ENCODE assay signal across 31 cellular contexts in the genomic region with DNA sequence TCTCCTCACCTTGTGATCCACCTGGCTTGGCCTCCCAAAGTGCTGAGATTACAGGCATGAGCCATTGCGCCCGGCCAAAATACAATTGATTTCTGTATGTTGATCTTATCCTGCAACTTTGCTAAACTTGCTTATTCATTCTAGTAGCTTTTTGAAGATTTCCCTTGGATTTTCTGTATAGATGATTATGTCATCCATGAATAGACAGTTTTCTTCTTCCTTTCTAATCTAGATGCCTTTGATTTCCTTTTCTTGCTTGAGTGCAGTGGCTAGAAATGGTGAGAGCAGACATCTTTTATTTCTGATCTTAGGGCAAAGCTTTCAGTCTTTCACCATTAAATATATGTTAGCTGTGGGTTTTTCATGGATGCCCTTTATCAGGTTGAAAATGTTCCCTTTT.
"Had no signal": no experiment of that assay in that cellular context is flagged by ENCODE, and none has a peak within 500 bp of the region (broad histone marks: within the 10 kb centered on the region; RNA-seq: fewer than 3 reads in every experiment).

No MANE protein-coding gene starts in this region.

- H2AFZ ChIP-seq: neural progenitor cell had no signal

- H3K9me3 Mint-ChIP-seq: immature natural killer cell; naive thymus-derived CD8-positive, alpha-beta T cell; nephron progenitor cell; neural progenitor cell; stimulated activated memory B cell treated with anti-CD40 and anti-IgM and Interleukin-4, amounts not matched to agents 10 μg/mL and 1 μg/mL and 100 μg/mL, for 72 hours; stimulated activated naive CD8-positive, alpha-beta T cell treated with anti-CD3 and anti-CD28 coated beads, Interleukin-15, amount 100 ng/mL, for 72 hours; type B pancreatic cell had no signal

- H3K36me3 ChIP-seq: left lung, lower lobe of right lung, neural progenitor cell, neutrophil, ovary, prostate gland, sigmoid colon, tibial nerve, uterus had no signal

- DNase-seq: hypothalamus; immature natural killer cell; kidney; left colon; left lung; lower lobe of right lung; mammary epithelial cell; mesenchymal stem cell; naive thymus-derived CD8-positive, alpha-beta T cell; nephron progenitor cell; occipital lobe; ovary; retina; right cardiac atrium; sigmoid colon; small intestine; stimulated activated CD4-positive, alpha-beta T cell treated with anti-CD3 and anti-CD28 coated beads, Interleukin-1b, Interleukin-23, amount 100 ng/mL, for 48 hours; stimulated activated CD4-positive, alpha-beta T cell treated with anti-CD3 and anti-CD28 coated beads, Interleukin-2, amount 100 ng/mL, for 48 hours; stimulated activated CD4-positive, alpha-beta T cell treated with anti-CD3 and anti-CD28 coated beads, Interleukin-4, amount 100 ng/mL, for 4 hours; stimulated activated CD8-positive, alpha-beta memory T cell treated with anti-CD3 and anti-CD28 coated beads, Interleukin-4, amount 100 ng/mL, for 48 hours; stimulated activated naive CD4-positive, alpha-beta T cell treated with Interleukin-2 at 50 U/mL for 16 hours; stimulated activated naive CD8-positive, alpha-beta T cell treated with anti-CD3 and anti-CD28 coated beads, Interleukin-15, amount 100 ng/mL, for 72 hours; substantia nigra; uterus had no signal

- FAIRE-seq: islet of Langerhans, kidney, small intestine had no signal

- H3K4me3 Mint-ChIP-seq: immature natural killer cell; naive thymus-derived CD8-positive, alpha-beta T cell; nephron progenitor cell; neural progenitor cell; stimulated activated memory B cell treated with anti-CD40 and anti-IgM and Interleukin-4, amounts not matched to agents 10 μg/mL and 1 μg/mL and 100 μg/mL, for 72 hours; stimulated activated naive CD8-positive, alpha-beta T cell treated with anti-CD3 and anti-CD28 coated beads, Interleukin-15, amount 100 ng/mL, for 72 hours; type B pancreatic cell had no signal

- H3K4me2 ChIP-seq: neural progenitor cell had no signal

- H3K9me3 ChIP-seq: left lung, lower lobe of right lung, neutrophil, ovary, prostate gland, sigmoid colon, tibial nerve, uterus had no signal

- ATAC-seq: left colon; left lung; lower lobe of right lung; naive thymus-derived CD8-positive, alpha-beta T cell; right cardiac atrium; stimulated activated memory B cell treated with anti-CD40 and anti-IgM and Interleukin-4, amounts not matched to agents 10 μg/mL and 1 μg/mL and 100 μg/mL, for 72 hours; stimulated activated naive CD8-positive, alpha-beta T cell treated with anti-CD3 and anti-CD28 coated beads, Interleukin-15, amount 100 ng/mL, for 72 hours had no signal

- H3K27ac Mint-ChIP-seq: immature natural killer cell; naive thymus-derived CD8-positive, alpha-beta T cell; nephron progenitor cell; neural progenitor cell; stimulated activated memory B cell treated with anti-CD40 and anti-IgM and Interleukin-4, amounts not matched to agents 10 μg/mL and 1 μg/mL and 100 μg/mL, for 72 hours; stimulated activated naive CD8-positive, alpha-beta T cell treated with anti-CD3 and anti-CD28 coated beads, Interleukin-15, amount 100 ng/mL, for 72 hours; type B pancreatic cell had no signal

- H3K36me3 Mint-ChIP-seq: immature natural killer cell; naive thymus-derived CD8-positive, alpha-beta T cell; neural progenitor cell; stimulated activated memory B cell treated with anti-CD40 and anti-IgM and Interleukin-4, amounts not matched to agents 10 μg/mL and 1 μg/mL and 100 μg/mL, for 72 hours; type B pancreatic cell had no signal

- H3K27ac ChIP-seq: left lung, lower lobe of right lung, neural progenitor cell, neutrophil, ovary, prostate gland, sigmoid colon, tibial nerve, uterus had no signal

- H3K27me3 Mint-ChIP-seq: stimulated activated memory B cell treated with anti-CD40 and anti-IgM and Interleukin-4, amounts not matched to agents 10 μg/mL and 1 μg/mL and 100 μg/mL, for 72 hours had no signal

- H3K27me3 ChIP-seq: left lung, neutrophil, ovary, sigmoid colon, tibial nerve, uterus had no signal

- H3K4me1 ChIP-seq: prostate gland, uterus had no signal

- H3K4me3 ChIP-seq: left lung, lower lobe of right lung, neural progenitor cell, ovary, prostate gland, sigmoid colon, tibial nerve, uterus had no signal

- H3K9ac ChIP-seq: neural progenitor cell had no signal
